1 cellular context compared by ENCODE assay signal in genomic region chr14:52791204-52792096, GRCh38.
TF ChIP-seq lines count a peak whose summit lies in the region.

Gene GNPNAT1 (minus strand): TSS chr14:52791607. CDS start chr14:52784650, 6,957 bp downstream.

TF ChIP-seq in HepG2, 621 proteins besides CTCF, POLR2A, EP300 and RAD21 (continued from another document and continues in another):
- TF ChIP-seq, protein P1, sequence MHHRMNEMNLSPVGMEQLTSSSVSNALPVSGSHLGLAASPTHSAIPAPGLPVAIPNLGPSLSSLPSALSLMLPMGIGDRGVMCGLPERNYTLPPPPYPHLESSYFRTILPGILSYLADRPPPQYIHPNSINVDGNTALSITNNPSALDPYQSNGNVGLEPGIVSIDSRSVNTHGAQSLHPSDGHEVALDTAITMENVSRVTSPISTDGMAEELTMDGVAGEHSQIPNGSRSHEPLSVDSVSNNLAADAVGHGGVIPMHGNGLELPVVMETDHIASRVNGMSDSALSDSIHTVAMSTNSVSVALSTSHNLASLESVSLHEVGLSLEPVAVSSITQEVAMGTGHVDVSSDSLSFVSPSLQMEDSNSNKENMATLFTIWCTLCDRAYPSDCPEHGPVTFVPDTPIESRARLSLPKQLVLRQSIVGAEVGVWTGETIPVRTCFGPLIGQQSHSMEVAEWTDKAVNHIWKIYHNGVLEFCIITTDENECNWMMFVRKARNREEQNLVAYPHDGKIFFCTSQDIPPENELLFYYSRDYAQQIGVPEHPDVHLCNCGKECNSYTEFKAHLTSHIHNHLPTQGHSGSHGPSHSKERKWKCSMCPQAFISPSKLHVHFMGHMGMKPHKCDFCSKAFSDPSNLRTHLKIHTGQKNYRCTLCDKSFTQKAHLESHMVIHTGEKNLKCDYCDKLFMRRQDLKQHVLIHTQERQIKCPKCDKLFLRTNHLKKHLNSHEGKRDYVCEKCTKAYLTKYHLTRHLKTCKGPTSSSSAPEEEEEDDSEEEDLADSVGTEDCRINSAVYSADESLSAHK (CRISPR knock-in tag; IDR thresholded peaks at IDR 0.05; ENCODE audit: borderline replicate concordance), result 0 out of 2 replicates have a peak, but pooled peaks have one; percentile 54
- no peak; the same call in 1 of the 2 replicates for TF ChIP-seq TRAFD1 (CRISPR knock-in tag; IDR thresholded peaks at IDR 0.05; ENCODE audit: borderline replicate concordance)
- no peak for TF ChIP-seq JUND (CRISPR knock-in tag; IDR thresholded peaks at IDR 0.05)
- no peak for TF ChIP-seq ZNF672 (CRISPR knock-in tag; IDR thresholded peaks at IDR 0.05)
- no peak for TF ChIP-seq ONECUT2 (CRISPR knock-in tag; IDR thresholded peaks at IDR 0.05)
- TF ChIP-seq, protein P2, sequence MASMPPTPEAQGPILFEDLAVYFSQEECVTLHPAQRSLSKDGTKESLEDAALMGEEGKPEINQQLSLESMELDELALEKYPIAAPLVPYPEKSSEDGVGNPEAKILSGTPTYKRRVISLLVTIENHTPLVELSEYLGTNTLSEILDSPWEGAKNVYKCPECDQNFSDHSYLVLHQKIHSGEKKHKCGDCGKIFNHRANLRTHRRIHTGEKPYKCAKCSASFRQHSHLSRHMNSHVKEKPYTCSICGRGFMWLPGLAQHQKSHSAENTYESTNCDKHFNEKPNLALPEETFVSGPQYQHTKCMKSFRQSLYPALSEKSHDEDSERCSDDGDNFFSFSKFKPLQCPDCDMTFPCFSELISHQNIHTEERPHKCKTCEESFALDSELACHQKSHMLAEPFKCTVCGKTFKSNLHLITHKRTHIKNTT (CRISPR knock-in tag; IDR thresholded peaks at IDR 0.05), result no peak
- TF ChIP-seq FOSL2 (CRISPR knock-in tag; IDR thresholded peaks at IDR 0.05), result peak; percentile 42; the same call in 1 of the 2 replicates
- peak; percentile 98 for TF ChIP-seq ZSCAN20 (CRISPR knock-in tag; IDR thresholded peaks at IDR 0.05; ENCODE audit: borderline replicate concordance)
- TF ChIP-seq KLF16 (CRISPR knock-in tag; IDR thresholded peaks at IDR 0.05), result peak in 1 of 2 experiments; percentile 83; a peak in 2 of 4 replicates
- TF ChIP-seq GATAD2A (CRISPR knock-in tag; IDR thresholded peaks at IDR 0.05), result no peak; the same call in 1 of the 2 replicates
- peak; percentile 56; the same call in 1 of the 2 replicates for TF ChIP-seq ZNF746 (CRISPR knock-in tag; IDR thresholded peaks at IDR 0.05)
- TF ChIP-seq ZEB1 (IDR thresholded peaks at IDR 0.05; ENCODE audit: insufficient replicate concordance, low read depth), result no peak
- 0 out of 2 replicates have a peak, but pooled peaks have one; percentile 58 for TF ChIP-seq ZNF17 (CRISPR knock-in tag; IDR thresholded peaks at IDR 0.05)
- 0 out of 2 replicates have a peak, but pooled peaks have one; percentile 56 for TF ChIP-seq ZNF441 (CRISPR knock-in tag; IDR thresholded peaks at IDR 0.05; ENCODE audit: borderline replicate concordance)
- peak; percentile 78; the same call in 1 of the 2 replicates for TF ChIP-seq HNRNPUL1 (IDR thresholded peaks at IDR 0.05; ENCODE audit: low read depth, low read length)
- no peak for TF ChIP-seq ZNF644 (CRISPR knock-in tag; IDR thresholded peaks at IDR 0.05; ENCODE audit: low read depth)
- peak; percentile 85; the same call in 1 of the 2 replicates for TF ChIP-seq KMT2A (CRISPR knock-in tag; IDR thresholded peaks at IDR 0.05)
- peak; percentile 22; the same call in 1 of the 2 replicates for TF ChIP-seq ELK4 (CRISPR knock-in tag; IDR thresholded peaks at IDR 0.05; ENCODE audit: borderline replicate concordance)
- 0 out of 2 replicates have a peak, but pooled peaks have one; percentile 54 for TF ChIP-seq ZNF552 (CRISPR knock-in tag; IDR thresholded peaks at IDR 0.05; ENCODE audit: borderline replicate concordance)
- TF ChIP-seq ATF7 (IDR thresholded peaks at IDR 0.05), result no peak
- TF ChIP-seq ATF7 (CRISPR knock-in tag; IDR thresholded peaks at IDR 0.05), result peak; percentile 48
- peak; percentile 92 for TF ChIP-seq TAF1 (CRISPR knock-in tag; IDR thresholded peaks at IDR 0.05)
- TF ChIP-seq, protein P3, sequence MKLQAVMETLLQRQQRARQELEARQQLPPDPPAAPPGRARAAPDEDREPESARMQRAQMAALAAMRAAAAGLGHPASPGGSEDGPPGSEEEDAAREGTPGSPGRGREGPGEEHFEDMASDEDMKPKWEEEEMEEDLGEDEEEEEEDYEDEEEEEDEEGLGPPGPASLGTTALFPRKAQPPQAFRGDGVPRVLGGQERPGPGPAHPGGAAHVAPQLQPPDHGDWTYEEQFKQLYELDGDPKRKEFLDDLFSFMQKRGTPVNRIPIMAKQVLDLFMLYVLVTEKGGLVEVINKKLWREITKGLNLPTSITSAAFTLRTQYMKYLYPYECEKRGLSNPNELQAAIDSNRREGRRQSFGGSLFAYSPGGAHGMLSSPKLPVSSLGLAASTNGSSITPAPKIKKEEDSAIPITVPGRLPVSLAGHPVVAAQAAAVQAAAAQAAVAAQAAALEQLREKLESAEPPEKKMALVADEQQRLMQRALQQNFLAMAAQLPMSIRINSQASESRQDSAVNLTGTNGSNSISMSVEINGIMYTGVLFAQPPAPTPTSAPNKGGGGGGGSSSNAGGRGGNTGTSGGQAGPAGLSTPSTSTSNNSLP (IDR thresholded peaks at IDR 0.05; ENCODE audit: low read depth, low read length), result 0 out of 2 replicates have a peak, but pooled peaks have one; percentile 14
- TF ChIP-seq, protein P4, sequence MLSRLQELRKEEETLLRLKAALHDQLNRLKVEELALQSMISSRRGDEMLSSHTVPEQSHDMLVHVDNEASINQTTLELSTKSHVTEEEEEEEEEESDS (CRISPR knock-in tag; IDR thresholded peaks at IDR 0.05; ENCODE audit: borderline replicate concordance), result 0 out of 2 replicates have a peak, but pooled peaks have one; percentile 18
- peak; percentile 69 for TF ChIP-seq ZNF781 (CRISPR knock-in tag; IDR thresholded peaks at IDR 0.05; ENCODE audit: borderline replicate concordance, not compliant biosample characterization)
- TF ChIP-seq KLF9 (CRISPR knock-in tag; IDR thresholded peaks at IDR 0.05; ENCODE audit: low read depth), result no peak
- no peak for TF ChIP-seq CENPBD1 (CRISPR knock-in tag; IDR thresholded peaks at IDR 0.05; ENCODE audit: borderline replicate concordance, low read depth)
- TF ChIP-seq FUBP1 (CRISPR knock-in tag; IDR thresholded peaks at IDR 0.05; ENCODE audit: borderline replicate concordance), result no peak
- TF ChIP-seq SMAD9 (CRISPR knock-in tag; IDR thresholded peaks at IDR 0.05), result no peak
- TF ChIP-seq ZNF124 (CRISPR knock-in tag; IDR thresholded peaks at IDR 0.05), result no peak
- peak; percentile 85 for TF ChIP-seq NAIF1 (CRISPR knock-in tag; IDR thresholded peaks at IDR 0.05; ENCODE audit: borderline replicate concordance)
- TF ChIP-seq, protein P5, sequence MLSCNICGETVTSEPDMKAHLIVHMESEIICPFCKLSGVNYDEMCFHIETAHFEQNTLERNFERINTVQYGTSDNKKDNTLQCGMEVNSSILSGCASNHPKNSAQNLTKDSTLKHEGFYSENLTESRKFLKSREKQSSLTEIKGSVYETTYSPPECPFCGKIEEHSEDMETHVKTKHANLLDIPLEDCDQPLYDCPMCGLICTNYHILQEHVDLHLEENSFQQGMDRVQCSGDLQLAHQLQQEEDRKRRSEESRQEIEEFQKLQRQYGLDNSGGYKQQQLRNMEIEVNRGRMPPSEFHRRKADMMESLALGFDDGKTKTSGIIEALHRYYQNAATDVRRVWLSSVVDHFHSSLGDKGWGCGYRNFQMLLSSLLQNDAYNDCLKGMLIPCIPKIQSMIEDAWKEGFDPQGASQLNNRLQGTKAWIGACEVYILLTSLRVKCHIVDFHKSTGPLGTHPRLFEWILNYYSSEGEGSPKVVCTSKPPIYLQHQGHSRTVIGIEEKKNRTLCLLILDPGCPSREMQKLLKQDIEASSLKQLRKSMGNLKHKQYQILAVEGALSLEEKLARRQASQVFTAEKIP (CRISPR knock-in tag; IDR thresholded peaks at IDR 0.05; ENCODE audit: borderline replicate concordance), result no peak
- no peak for TF ChIP-seq POLR2AphosphoS2 (IDR thresholded peaks at IDR 0.05; ENCODE audit: low read depth, low read length)
- TF ChIP-seq ZNF34 (CRISPR knock-in tag; IDR thresholded peaks at IDR 0.05; ENCODE audit: borderline replicate concordance), result peak; percentile 10; the same call in 1 of the 2 replicates
- TF ChIP-seq EED (CRISPR knock-in tag; IDR thresholded peaks at IDR 0.05), result peak; percentile 39; the same call in 1 of the 2 replicates
- peak; percentile 32; the same call in 1 of the 2 replicates for TF ChIP-seq SIX4 (CRISPR knock-in tag; IDR thresholded peaks at IDR 0.05)
- TF ChIP-seq TCF12 (IDR thresholded peaks at IDR 0.05), result no peak
- TF ChIP-seq TCF12 (CRISPR knock-in tag; IDR thresholded peaks at IDR 0.05), result no peak
- no peak for TF ChIP-seq ZNF629 (CRISPR knock-in tag; conservative IDR thresholded peaks at IDR 0.05)
- TF ChIP-seq, protein P6, sequence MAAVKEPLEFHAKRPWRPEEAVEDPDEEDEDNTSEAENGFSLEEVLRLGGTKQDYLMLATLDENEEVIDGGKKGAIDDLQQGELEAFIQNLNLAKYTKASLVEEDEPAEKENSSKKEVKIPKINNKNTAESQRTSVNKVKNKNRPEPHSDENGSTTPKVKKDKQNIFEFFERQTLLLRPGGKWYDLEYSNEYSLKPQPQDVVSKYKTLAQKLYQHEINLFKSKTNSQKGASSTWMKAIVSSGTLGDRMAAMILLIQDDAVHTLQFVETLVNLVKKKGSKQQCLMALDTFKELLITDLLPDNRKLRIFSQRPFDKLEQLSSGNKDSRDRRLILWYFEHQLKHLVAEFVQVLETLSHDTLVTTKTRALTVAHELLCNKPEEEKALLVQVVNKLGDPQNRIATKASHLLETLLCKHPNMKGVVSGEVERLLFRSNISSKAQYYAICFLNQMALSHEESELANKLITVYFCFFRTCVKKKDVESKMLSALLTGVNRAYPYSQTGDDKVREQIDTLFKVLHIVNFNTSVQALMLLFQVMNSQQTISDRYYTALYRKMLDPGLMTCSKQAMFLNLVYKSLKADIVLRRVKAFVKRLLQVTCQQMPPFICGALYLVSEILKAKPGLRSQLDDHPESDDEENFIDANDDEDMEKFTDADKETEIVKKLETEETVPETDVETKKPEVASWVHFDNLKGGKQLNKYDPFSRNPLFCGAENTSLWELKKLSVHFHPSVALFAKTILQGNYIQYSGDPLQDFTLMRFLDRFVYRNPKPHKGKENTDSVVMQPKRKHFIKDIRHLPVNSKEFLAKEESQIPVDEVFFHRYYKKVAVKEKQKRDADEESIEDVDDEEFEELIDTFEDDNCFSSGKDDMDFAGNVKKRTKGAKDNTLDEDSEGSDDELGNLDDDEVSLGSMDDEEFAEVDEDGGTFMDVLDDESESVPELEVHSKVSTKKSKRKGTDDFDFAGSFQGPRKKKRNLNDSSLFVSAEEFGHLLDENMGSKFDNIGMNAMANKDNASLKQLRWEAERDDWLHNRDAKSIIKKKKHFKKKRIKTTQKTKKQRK (IDR thresholded peaks at IDR 0.05; ENCODE audit: low read length), result no peak
- TF ChIP-seq EHMT2 (IDR thresholded peaks at IDR 0.05; ENCODE audit: borderline replicate concordance, low read depth, low read length), result no peak
- TF ChIP-seq EZH2 (conservative IDR thresholded peaks at IDR 0.05; ENCODE audit: low read depth, low read length), result no peak
- TF ChIP-seq ATF4 (CRISPR knock-in tag; IDR thresholded peaks at IDR 0.05), result peak in 1 of 2 experiments; percentile 59; a peak in 2 of 4 replicates
